Comparison of ENCODE assay signal across 1 cellular context in genomic region chr12:7125632-7126227, GRCh38.
TF ChIP-seq lines count a peak whose summit lies in the region.

No MANE protein-coding gene starts in this region.

TF ChIP-seq in K562, 482 proteins besides CTCF, POLR2A, EP300 and RAD21 (continued from another document):
- TF ChIP-seq MGA (IDR thresholded peaks at IDR 0.05) (no peak), NKRF (IDR thresholded peaks at IDR 0.05; ENCODE audit: borderline replicate concordance) (no peak), PCBP1 (IDR thresholded peaks at IDR 0.05; ENCODE audit: low read depth, low read length, poor library complexity, severe bottlenecking) (no peak), THAP12 (CRISPR knock-in tag; IDR thresholded peaks at IDR 0.05) (no peak), KLF6 (CRISPR knock-in tag; IDR thresholded peaks at IDR 0.05; ENCODE audit: borderline replicate concordance) (no peak), SUPT5H (IDR thresholded peaks at IDR 0.05) (no peak), YY1 (IDR thresholded peaks at IDR 0.05; ENCODE audit: borderline replicate concordance in 1 of 3, control insufficient read depth in 1 of 3, extremely low read depth in 1 of 3, insufficient read depth in 3 of 3, insufficient read length in 1 of 3, insufficient replicate concordance in 2 of 3, low read depth in 1 of 3, low read length in 2 of 3) (no peak), CHD7 (IDR thresholded peaks at IDR 0.05; ENCODE audit: low read depth, low read length) (no peak), TARDBP (IDR thresholded peaks at IDR 0.05) (no peak)
TF ChIP-seq in K562: peak in this region for 12.
